ENCODE assay signal across 24 cellular contexts in the genomic region with DNA sequence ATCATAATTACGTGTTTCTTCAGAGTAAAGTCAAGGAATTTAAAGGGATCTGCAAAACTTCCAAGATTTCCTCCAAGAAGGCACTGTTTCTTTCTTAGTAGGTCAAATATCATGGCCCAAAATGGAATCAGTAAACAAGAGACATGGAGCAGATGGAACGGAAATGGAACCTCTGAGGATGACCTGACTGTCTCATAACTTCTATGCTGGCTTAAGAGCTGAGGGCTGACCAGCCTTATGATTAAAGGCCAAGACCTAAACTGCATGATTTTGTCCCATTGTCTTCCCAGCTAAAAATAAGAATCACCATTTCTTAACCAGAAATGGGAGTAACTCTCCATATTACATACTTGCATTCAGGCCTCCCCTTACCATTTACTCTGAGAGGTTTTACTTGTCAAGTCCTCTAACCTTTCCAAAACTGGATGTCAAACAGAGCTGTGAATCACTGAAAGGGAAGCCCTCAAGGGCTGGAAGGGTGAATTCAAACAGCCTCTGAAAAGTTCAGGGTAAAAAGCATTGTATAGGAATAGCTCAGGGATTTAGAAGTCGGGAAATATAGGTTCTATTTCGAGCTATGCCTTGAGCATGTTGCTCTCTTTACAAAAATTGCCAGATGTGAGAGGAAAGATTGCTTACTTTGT.
"Had no signal": no experiment of that assay in that cellular context is flagged by ENCODE, and none has a peak within 500 bp of the region (broad histone marks: within the 10 kb centered on the region; RNA-seq: fewer than 3 reads in every experiment).

No MANE protein-coding gene starts in this region.

- H3K79me2 ChIP-seq: hepatocyte had no signal

- H3K27me3 ChIP-seq: breast epithelium, foreskin keratinocyte, hepatocyte, left lung, upper lobe of right lung had no signal

- H3K4me1 ChIP-seq: breast epithelium, foreskin keratinocyte, left lung, prostate gland, upper lobe of right lung had no signal

- DNase-seq: activated CD4-positive, alpha-beta T cell treated with anti-CD3 and anti-CD28 coated beads for 4 hours; activated CD4-positive, alpha-beta T cell treated with anti-CD3 and anti-CD28 coated beads, Interleukin-2, amount 50 U/mL, for 48 hours; activated CD4-positive, CD25-positive, alpha-beta regulatory T cell; activated CD8-positive, alpha-beta memory T cell treated with anti-CD3 and anti-CD28 coated beads, Interleukin-2, amount 50 U/mL, for 48 hours; activated naive CD4-positive, alpha-beta T cell; activated naive CD8-positive, alpha-beta T cell treated with anti-CD3 and anti-CD28 coated beads, Interleukin-2, amount 10 ng/mL, durations not matched to agents 7 days and 5 days; activated T-cell treated with anti-CD3 and anti-CD28 coated beads, Interleukin-2, amount 50 U/mL, for 4 hours; amniotic stem cell; cerebellar nuclear complex; foreskin keratinocyte; immature natural killer cell; left lung; mucosa of descending colon; naive thymus-derived CD4-positive, alpha-beta T cell; stimulated activated CD4-positive, alpha-beta T cell treated with anti-CD3 and anti-CD28 coated beads, Interleukin-4, amount 100 ng/mL, for 24 hours; stimulated activated naive CD4-positive, alpha-beta T cell treated with Interleukin-2 at 50 U/mL for 16 hours; SW 1271; T-helper 17 cell; upper lobe of right lung had no signal

- H3K9me3 ChIP-seq: breast epithelium, left lung, mucosa of descending colon, prostate gland, thoracic aorta, upper lobe of right lung had no signal

- H3K27ac ChIP-seq: breast epithelium, coronary artery, foreskin keratinocyte, hepatocyte, left lung, prostate gland, thoracic aorta, upper lobe of right lung had no signal

- ATAC-seq: activated T-cell treated with anti-CD3 and anti-CD28 coated beads, Interleukin-2, amount 50 U/mL, for 4 hours; foreskin keratinocyte; left lung; mucosa of descending colon; naive thymus-derived CD4-positive, alpha-beta T cell; T-helper 17 cell; upper lobe of right lung had no signal

- H3K36me3 ChIP-seq: breast epithelium, left lung, prostate gland, thoracic aorta, upper lobe of right lung had no signal

- H3K4me3 ChIP-seq: breast epithelium, coronary artery, hepatocyte, left lung, mucosa of descending colon, prostate gland, thoracic aorta, upper lobe of right lung had no signal

- H3K4me2 ChIP-seq: hepatocyte had no signal

- H2AFZ ChIP-seq: hepatocyte had no signal
